Comparison of ENCODE assay signal across 8 cellular contexts in the genomic region with DNA sequence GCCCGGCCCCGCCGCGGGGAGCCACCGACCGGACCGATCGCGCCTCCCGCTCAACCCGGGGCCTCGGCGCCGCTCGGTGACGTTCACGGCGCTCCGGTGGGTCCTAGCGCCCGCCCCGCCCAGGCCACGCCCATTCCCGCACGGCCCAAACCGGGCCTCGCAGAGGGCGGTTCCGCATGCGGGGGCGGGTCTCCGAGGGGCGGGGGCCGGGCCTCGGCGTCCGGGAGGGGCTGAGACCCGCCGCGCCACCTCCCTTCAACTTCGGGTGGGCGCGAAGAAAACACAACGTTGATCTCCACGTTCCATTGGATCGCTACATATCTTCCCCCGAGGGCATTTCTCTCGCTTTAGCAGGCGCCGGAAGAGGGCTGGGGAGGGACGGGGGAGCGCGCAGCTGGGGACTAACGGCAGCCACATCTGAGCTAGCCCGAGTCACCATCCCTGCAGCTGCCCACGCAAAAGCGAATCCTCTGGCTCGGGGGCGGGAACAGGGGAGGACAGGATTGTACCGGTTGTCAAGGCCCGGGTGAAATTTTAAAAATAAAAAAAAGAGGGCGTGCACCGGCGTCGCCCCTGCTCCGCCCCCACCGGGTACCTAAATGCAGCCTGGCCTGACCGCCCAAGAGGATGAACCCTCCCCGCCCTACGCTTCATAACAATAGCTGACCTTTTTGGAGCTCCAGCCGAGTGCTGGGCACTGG. TPM values are rescaled to one million over a fixed set of nuclear protein-coding genes. Genes with fewer than 3 reads are reported as not detected.
DNase-seq lines count a peak whose midpoint lies in the region; ATAC-seq lines count a peak whose summit lies in the region.

Gene MAD2L2 (minus strand): TSS at position 78 of the 701 bp plus-strand sequence. CDS start 547 bp downstream, outside the sequence.

- H3K27ac Mint-ChIP-seq in activated T-helper 17 cell treated with anti-CD3 and anti-CD28 coated beads, Interleukin-2, amount 50 U/mL, for 72 hours = peak within 1 kb of the TSS; percentile 82
- peak within 1 kb of the TSS; percentile 76 to 85 for H3K27ac Mint-ChIP-seq in natural killer cell treated with Interleukin-12 subunit alpha and Interleukin-12 subunit beta and Interleukin-15 and Interleukin-18, amount 100 ng/mL, for 72 hours

- H3K27me3 Mint-ChIP-seq in activated T-helper 17 cell treated with anti-CD3 and anti-CD28 coated beads, Interleukin-2, amount 50 U/mL, for 72 hours = no peaks in the 10 kb centered on the region
- H3K27me3 Mint-ChIP-seq in natural killer cell treated with Interleukin-12 subunit alpha and Interleukin-12 subunit beta and Interleukin-15 and Interleukin-18, amount 100 ng/mL, for 72 hours = no peaks in the 10 kb centered on the region

- peak; percentile 79 for ATAC-seq in GM21423 (IDR thresholded peaks at IDR 0.05; ENCODE audit: unreplicated experiment)
- peak; percentile 92 for ATAC-seq in activated T-helper 17 cell treated with anti-CD3 and anti-CD28 coated beads, Interleukin-2, amount 50 U/mL, for 72 hours (replicated peaks)
- peak; percentile 94 to 96 for ATAC-seq in natural killer cell treated with Interleukin-12 subunit alpha and Interleukin-12 subunit beta and Interleukin-15 and Interleukin-18, amount 100 ng/mL, for 72 hours

- H3K4me1 Mint-ChIP-seq in activated T-helper 17 cell treated with anti-CD3 and anti-CD28 coated beads, Interleukin-2, amount 50 U/mL, for 72 hours = no peaks in the 10 kb centered on the region
- peaks cover 0 to 20% of the 10 kb centered on the region in 2 donors for H3K4me1 Mint-ChIP-seq in natural killer cell treated with Interleukin-12 subunit alpha and Interleukin-12 subunit beta and Interleukin-15 and Interleukin-18, amount 100 ng/mL, for 72 hours (ENCODE audit: low read depth in 2 of 2)

- H3K9me3 Mint-ChIP-seq in activated T-helper 17 cell treated with anti-CD3 and anti-CD28 coated beads, Interleukin-2, amount 50 U/mL, for 72 hours = no peaks in the 10 kb centered on the region
- no peaks in the 10 kb centered on the region for H3K9me3 Mint-ChIP-seq in natural killer cell treated with Interleukin-12 subunit alpha and Interleukin-12 subunit beta and Interleukin-15 and Interleukin-18, amount 100 ng/mL, for 72 hours

- DNase-seq in DMS 273 treated with DMSO at 0.1 percent for 48 hours (lab: John Stamatoyannopoulos, UW) = peak; percentile 51
- DNase-seq in HuH-7 (ENCODE audit: low spot score) = peak; percentile 89
- peak; percentile 92 for DNase-seq in RPMI8226
- peak; percentile 61 for DNase-seq in fibroblast of peridontal ligament (ENCODE audit: extremely low read depth)
- peak; percentile 93 for DNase-seq in natural killer cell treated with Interleukin-12 subunit alpha and Interleukin-12 subunit beta and Interleukin-15 and Interleukin-18, amount 100 ng/mL, for 72 hours (ENCODE audit: low spot score)
- DNase-seq in stimulated activated naive CD4-positive, alpha-beta T cell (lab: John Stamatoyannopoulos, UW) = peak; percentile 76 to 88 (median 86)

- peaks cover 10% of the 10 kb centered on the region for H3K36me3 Mint-ChIP-seq in activated T-helper 17 cell treated with anti-CD3 and anti-CD28 coated beads, Interleukin-2, amount 50 U/mL, for 72 hours (ENCODE audit: low read depth)
- H3K36me3 Mint-ChIP-seq in natural killer cell treated with Interleukin-12 subunit alpha and Interleukin-12 subunit beta and Interleukin-15 and Interleukin-18, amount 100 ng/mL, for 72 hours = no peaks in the 10 kb centered on the region

- peak within 1 kb of the TSS; percentile 86 for H3K4me3 Mint-ChIP-seq in activated T-helper 17 cell treated with anti-CD3 and anti-CD28 coated beads, Interleukin-2, amount 50 U/mL, for 72 hours
- peak within 1 kb of the TSS; percentile 81 for H3K4me3 Mint-ChIP-seq in natural killer cell treated with Interleukin-12 subunit alpha and Interleukin-12 subunit beta and Interleukin-15 and Interleukin-18, amount 100 ng/mL, for 72 hours

RNA-seq across cellular contexts. Expression of gene MAD2L2, which starts in this region (rescaled TPM):
- 10 to 100 TPM; 63.1 to 63.3 TPM for total RNA-seq in activated T-helper 17 cell treated with anti-CD3 and anti-CD28 coated beads, Interleukin-2, amount 50 U/mL, for 72 hours
- total RNA-seq in natural killer cell treated with Interleukin-12 subunit alpha and Interleukin-12 subunit beta and Interleukin-15 and Interleukin-18, amount 100 ng/mL, for 72 hours = 100 to 1,000 TPM; 115 to 153 TPM

Comparison
In these comparisons a context has a peak if more than half of its experiments do, and no peak if none do; other contexts are left out.
1. Peak in every context shown above with its lines: DNase-seq and ATAC-seq.